In the genomic region with DNA sequence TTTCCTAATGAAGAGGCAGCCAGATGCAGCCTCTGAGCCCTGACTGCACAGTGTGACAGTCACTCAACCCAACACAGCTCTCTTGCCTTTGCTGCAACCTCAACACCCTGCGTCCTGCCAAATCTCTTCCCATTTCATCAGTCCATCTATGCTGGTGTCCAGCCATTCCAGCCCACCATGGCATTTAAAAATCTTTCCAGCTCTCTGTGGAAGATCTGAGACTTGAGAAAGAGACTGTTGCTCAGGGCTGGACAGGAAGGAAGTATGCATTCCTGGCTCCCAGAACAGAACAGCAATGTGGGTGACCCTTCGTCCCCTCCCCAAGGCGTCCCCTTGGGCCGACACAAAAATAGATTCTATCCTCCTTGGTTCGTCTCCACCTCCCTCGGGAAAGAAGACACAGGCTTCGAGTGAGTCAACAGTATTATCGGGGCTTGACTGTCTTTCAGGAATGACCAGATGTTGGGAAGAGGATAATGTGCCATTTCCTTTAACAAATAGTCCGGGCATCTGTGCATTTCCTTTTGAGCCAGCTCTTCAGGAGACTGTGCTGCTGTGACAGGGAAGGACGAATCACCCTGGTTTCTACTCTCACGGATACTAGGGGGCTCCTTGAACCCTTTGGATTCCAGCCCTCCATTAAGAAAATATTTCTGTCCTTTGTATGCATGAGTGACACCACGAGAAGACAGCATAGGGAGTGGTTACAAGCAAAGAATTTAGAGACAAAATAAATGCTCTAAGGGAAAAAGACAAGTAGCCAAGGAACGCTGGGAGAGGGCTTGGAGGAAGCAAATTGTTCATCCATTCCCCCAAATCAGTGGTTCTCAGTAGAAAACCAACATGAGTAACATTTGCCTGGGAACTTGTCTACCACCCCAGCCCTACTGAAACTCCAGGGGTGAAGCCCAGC, we compare ENCODE assay signal across 2 cellular contexts.
TF ChIP-seq lines count a peak whose summit lies in the region.

No MANE protein-coding gene starts in this region.

TF ChIP-seq in IMR-90, 13 proteins besides CTCF, POLR2A, EP300 and RAD21:
- no peak for TF ChIP-seq FOS (IDR thresholded peaks at IDR 0.05; ENCODE audit: low read depth, low read length)

TF ChIP-seq in liver, 16 proteins besides CTCF, POLR2A, EP300 and RAD21:
- no peak for TF ChIP-seq HNF4G (IDR thresholded peaks at IDR 0.05)
- peak; percentile 6 for TF ChIP-seq SP1 (IDR thresholded peaks at IDR 0.05)
